Comparison of ENCODE assay signal across 8 cellular contexts in genomic region chr20:62804021-62804631, GRCh38. TPM values are rescaled to one million over a fixed set of nuclear protein-coding genes. Genes with fewer than 3 reads are reported as not detected.
DNase-seq lines count a peak whose midpoint lies in the region; ATAC-seq and TF ChIP-seq lines count a peak whose summit lies in the region.

No MANE protein-coding gene starts in this region.

- intact Hi-C loops in lower lobe of right lung (cut with DNase I) = no loop called here
- intact Hi-C loops in vagina (cut with DNase I) = no loop called here

- H3K4me1 Mint-ChIP-seq in HFFc6 (ENCODE audit: low read depth) = peaks cover 21% of the 10 kb centered on the region
- H3K4me1 Mint-ChIP-seq in activated naive CD8-positive, alpha-beta T cell treated with anti-CD3 and anti-CD28 coated beads, Interleukin-2, amount 50 U/mL, for 24 hours = peaks cover 24% of the 10 kb centered on the region

- DNase-seq in CD1c-positive myeloid dendritic cell (ENCODE audit: extremely low spot score) (peak; percentile 21), HFFc6 (no peak), lower lobe of right lung (no peak), vagina (ENCODE audit: extremely low spot score in 2 of 2) (no peak), glomerular visceral epithelial cell (ENCODE audit: extremely low spot score) (no peak), NCI-H187 (lab: John Stamatoyannopoulos, UW) (no peak)
- no peak for DNase-seq in activated naive CD8-positive, alpha-beta T cell treated with anti-CD3 and anti-CD28 coated beads, Interleukin-2, amount 50 U/mL, for 24 hours

- peak; percentile 12 for ATAC-seq in activated naive CD8-positive, alpha-beta T cell treated with anti-CD3 and anti-CD28 coated beads, Interleukin-2, amount 50 U/mL, for 24 hours
- peak in 1 of 2 donors; percentile 14 for ATAC-seq in lower lobe of right lung
- ATAC-seq in HG03565 (IDR thresholded peaks at IDR 0.05; ENCODE audit: unreplicated experiment) = no peak

- no peak for TF ChIP-seq POLR2A in vagina (IDR thresholded peaks at IDR 0.05)

- H3K27me3 ChIP-seq in lower lobe of right lung (ENCODE audit: low read depth) (no peaks in the 10 kb centered on the region), vagina (no peaks in the 10 kb centered on the region)

- H3K27me3 Mint-ChIP-seq in HFFc6 (ENCODE audit: insufficient read depth) = no peaks in the 10 kb centered on the region; the same call in none of the 2 replicates
- H3K27me3 Mint-ChIP-seq in activated naive CD8-positive, alpha-beta T cell treated with anti-CD3 and anti-CD28 coated beads, Interleukin-2, amount 50 U/mL, for 24 hours = no peaks in the 10 kb centered on the region

- H3K27ac Mint-ChIP-seq in HFFc6 = peak overlapping the region; percentile 73
- H3K27ac Mint-ChIP-seq in activated naive CD8-positive, alpha-beta T cell treated with anti-CD3 and anti-CD28 coated beads, Interleukin-2, amount 50 U/mL, for 24 hours = peak overlapping the region; percentile 95

- no peak; the same call in 1 of the 2 replicates for TF ChIP-seq CTCF in HFFc6 (IDR thresholded peaks at IDR 0.05)
- no peak for TF ChIP-seq CTCF in lower lobe of right lung (IDR thresholded peaks at IDR 0.05)
- TF ChIP-seq CTCF in vagina (IDR thresholded peaks at IDR 0.05) = no peak

- H3K27ac ChIP-seq in lower lobe of right lung (peak overlapping the region; percentile 90), vagina (peak overlapping the region; percentile 94)

- H3K4me1 ChIP-seq in lower lobe of right lung (peaks cover 31% of the 10 kb centered on the region), vagina (peaks cover 39% of the 10 kb centered on the region)

- H3K9me3 ChIP-seq in lower lobe of right lung (no peaks in the 10 kb centered on the region), vagina (no peaks in the 10 kb centered on the region)

- H3K9me3 Mint-ChIP-seq in HFFc6 = no peaks in the 10 kb centered on the region
- no peaks in the 10 kb centered on the region for H3K9me3 Mint-ChIP-seq in activated naive CD8-positive, alpha-beta T cell treated with anti-CD3 and anti-CD28 coated beads, Interleukin-2, amount 50 U/mL, for 24 hours

- H3K4me3 ChIP-seq in lower lobe of right lung (peak overlapping the region; percentile 96), vagina (peak overlapping the region; percentile 68 to 93)

- peak overlapping the region; percentile 83 for H3K4me3 Mint-ChIP-seq in HFFc6
- peak overlapping the region; percentile 86 for H3K4me3 Mint-ChIP-seq in activated naive CD8-positive, alpha-beta T cell treated with anti-CD3 and anti-CD28 coated beads, Interleukin-2, amount 50 U/mL, for 24 hours

- H3K36me3 ChIP-seq in lower lobe of right lung (peaks cover 42% of the 10 kb centered on the region), vagina (peaks cover 0 to 26% of the 10 kb centered on the region in 2 donors)

- H3K36me3 Mint-ChIP-seq in HFFc6 (ENCODE audit: low read depth) = peaks cover 9% of the 10 kb centered on the region
- peaks cover 13% of the 10 kb centered on the region for H3K36me3 Mint-ChIP-seq in activated naive CD8-positive, alpha-beta T cell treated with anti-CD3 and anti-CD28 coated beads, Interleukin-2, amount 50 U/mL, for 24 hours (ENCODE audit: low read depth)

RNA-seq across cellular contexts. Expression of gene OGFR, which starts 0.5 kb away (rescaled TPM):
- total RNA-seq in HFFc6 (2021; fragmentation: NEBNext Ultra II Directional; extraction: Animal tissue kit (Norgen Biotek cat#: 25700)) = 10 to 100 TPM; 37.8 to 42.2 (median 39.0) TPM
- total RNA-seq in lower lobe of right lung = 69.4 TPM
- total RNA-seq in vagina = 43.7 TPM

RNA-seq across cellular contexts. Expression of gene MRGBP, which starts 7.9 kb away (rescaled TPM):
- 10 to 100 TPM; 14.9 to 17.8 (median 16.6) TPM for total RNA-seq in HFFc6 (2021; fragmentation: NEBNext Ultra II Directional; extraction: Animal tissue kit (Norgen Biotek cat#: 25700))
- 8.3 TPM for total RNA-seq in lower lobe of right lung
- 10.6 TPM for total RNA-seq in vagina

RNA-seq across cellular contexts. Expression of gene COL9A3, which starts 12.7 kb away (rescaled TPM):
- under 1 TPM in 3 of 6 experiments, not detected in 3; 0.07 to 0.34 (median 0.09) TPM for total RNA-seq in HFFc6 (2021; fragmentation: NEBNext Ultra II Directional; extraction: Animal tissue kit (Norgen Biotek cat#: 25700))
- total RNA-seq in lower lobe of right lung (0.89 TPM), vagina (1.2 TPM)

RNA-seq across cellular contexts. Expression of gene TCFL5, which starts 57.5 kb away (rescaled TPM):
- total RNA-seq in HFFc6 (2021; fragmentation: NEBNext Ultra II Directional; extraction: Animal tissue kit (Norgen Biotek cat#: 25700)) = 10 to 100 TPM; 19.9 to 25.2 (median 21.1) TPM
- total RNA-seq in lower lobe of right lung (8.2 TPM), vagina (11.5 TPM)
